Comparison of ENCODE assay signal across 19 cellular contexts in genomic region chr4:1852904-1853623, GRCh38. TPM values are rescaled to one million over a fixed set of nuclear protein-coding genes. Genes with fewer than 3 reads are reported as not detected.
DNase-seq lines count a peak whose midpoint lies in the region; ATAC-seq and TF ChIP-seq lines count a peak whose summit lies in the region.
"Had no signal": no experiment of that assay in that cellular context is flagged by ENCODE, and none has a peak within 500 bp of the region (broad histone marks: within the 10 kb centered on the region; RNA-seq: fewer than 3 reads in every experiment).

No MANE protein-coding gene starts in this region.

- intact Hi-C loops in lower leg skin (cut with DNase I; ENCODE audit: low total_unique reads) = no loop called here
- intact Hi-C loops in heart left ventricle (cut with DNase I) = loop anchor here in 1 of 10 donors (10.0 kb wide), 1 partner anchor 58 kb away; the partner anchor contains the start of gene FGFR3

- peaks cover 55% of the 10 kb centered on the region for H4K20me1 ChIP-seq in neural progenitor cell (ENCODE audit: low read depth)

- DNase-seq in T-helper 1 cell (no peak), LNCaP clone FGC (ENCODE audit: low read depth) (peak; percentile 69), neural progenitor cell (ENCODE audit: low spot score) (no peak), lower leg skin (ENCODE audit: low spot score in 2 of 2) (no peak), heart left ventricle (no peak)
- no peak for DNase-seq in central memory CD8-positive, alpha-beta T cell (ENCODE audit: low spot score in 2 of 2)
- DNase-seq: activated CD4-positive, alpha-beta T cell treated with anti-CD3 and anti-CD28 coated beads for 4 hours; activated naive CD4-positive, alpha-beta T cell; COR-L47; GF-D8; KG1; NCI-H1436 treated with DMSO at 0.1 percent for 48 hours; NCI-H524 treated with DMSO at 0.1 percent for 48 hours; stimulated activated CD4-positive, alpha-beta T cell treated with anti-CD3 and anti-CD28 coated beads, Interleukin-2, amount 100 ng/mL, for 48 hours had no signal

- peaks cover 33% of the 10 kb centered on the region for H3K4me1 Mint-ChIP-seq in T-helper 1 cell treated with Interleukin-12 subunit alpha and Interleukin-12 subunit beta and Interleukin-4 antibody, amounts not matched to agents 30 μg/mL and 1 μg/mL, for 36 hours (ENCODE audit: low read depth)
- H3K4me1 Mint-ChIP-seq in central memory CD8-positive, alpha-beta T cell = peaks cover 32% of the 10 kb centered on the region
- H3K4me1 Mint-ChIP-seq in neural progenitor cell = peaks cover 44% of the 10 kb centered on the region

- H2AFZ ChIP-seq in neural progenitor cell (replicated peaks) = no peak overlapping the region

- no peak for ATAC-seq in central memory CD8-positive, alpha-beta T cell (replicated peaks; ENCODE audit: extremely low read depth, poor library complexity, severe bottlenecking)
- ATAC-seq in GM18868 (IDR thresholded peaks at IDR 0.05; ENCODE audit: unreplicated experiment) (no peak), heart left ventricle (no peak)
- ATAC-seq: Panc1 had no signal

- H3K36me3 ChIP-seq in neural progenitor cell (no peaks in the 10 kb centered on the region), heart left ventricle (peaks cover 0 to 14% (median 3%) of the 10 kb centered on the region in 9 donors)
- H3K36me3 ChIP-seq: cardiac muscle cell had no signal

- H3K36me3 Mint-ChIP-seq in T-helper 1 cell treated with Interleukin-12 subunit alpha and Interleukin-12 subunit beta and Interleukin-4 antibody, amounts not matched to agents 30 μg/mL and 1 μg/mL, for 36 hours (ENCODE audit: low read depth) = peaks cover 2% of the 10 kb centered on the region
- peaks cover 2% of the 10 kb centered on the region for H3K36me3 Mint-ChIP-seq in central memory CD8-positive, alpha-beta T cell (ENCODE audit: insufficient read depth)
- peaks cover 9% of the 10 kb centered on the region for H3K36me3 Mint-ChIP-seq in neural progenitor cell

- no peak overlapping the region for H3K27ac Mint-ChIP-seq in T-helper 1 cell treated with Interleukin-12 subunit alpha and Interleukin-12 subunit beta and Interleukin-4 antibody, amounts not matched to agents 30 μg/mL and 1 μg/mL, for 36 hours
- H3K27ac Mint-ChIP-seq in central memory CD8-positive, alpha-beta T cell (ENCODE audit: low read depth) = peak overlapping the region; percentile 45
- peak overlapping the region; percentile 44 for H3K27ac Mint-ChIP-seq in neural progenitor cell

- H3K27ac ChIP-seq in neural progenitor cell (no peak overlapping the region), heart left ventricle (peak overlapping the region in 1 of 12 donors; percentile 55)
- H3K27ac ChIP-seq: 22Rv1, cardiac muscle cell had no signal

- H3K9me3 ChIP-seq in neural progenitor cell (ENCODE audit: low read depth) (no peaks in the 10 kb centered on the region), heart left ventricle (no peaks in the 10 kb centered on the region)

- H3K4me2 ChIP-seq in neural progenitor cell = no peak overlapping the region

- peak overlapping the region; percentile 36 for H3K4me3 Mint-ChIP-seq in T-helper 1 cell treated with Interleukin-12 subunit alpha and Interleukin-12 subunit beta and Interleukin-4 antibody, amounts not matched to agents 30 μg/mL and 1 μg/mL, for 36 hours
- H3K4me3 Mint-ChIP-seq in central memory CD8-positive, alpha-beta T cell = no peak overlapping the region
- peak overlapping the region; percentile 47 for H3K4me3 Mint-ChIP-seq in neural progenitor cell

- H3K4me1 ChIP-seq in neural progenitor cell (peaks cover 4% of the 10 kb centered on the region), heart left ventricle (peaks cover 0 to 57% (median 26%) of the 10 kb centered on the region in 12 donors)

- WGBS in lower leg skin, 2 donors = 67 to 81% methylated on average over 9 of the region's 9 CpGs
- WGBS in heart left ventricle, 4 donors = 82 to 91% (median 87%) methylated on average over 9 of the region's 9 CpGs

- H3K9ac ChIP-seq in neural progenitor cell = no peak overlapping the region

- H3K27me3 ChIP-seq in neural progenitor cell (peaks cover 18% of the 10 kb centered on the region), heart left ventricle (no peaks in the 10 kb centered on the region)
- H3K27me3 ChIP-seq: cardiac muscle cell had no signal

- peaks cover 6% of the 10 kb centered on the region for H3F3A ChIP-seq in neural progenitor cell (ENCODE audit: low read depth)

- TF ChIP-seq CTCF in LNCaP clone FGC (IDR thresholded peaks at IDR 0.05; ENCODE audit: control insufficient read depth, extremely low read depth, insufficient read depth) (no peak), neural progenitor cell (IDR thresholded peaks at IDR 0.05) (no peak), lower leg skin (IDR thresholded peaks at IDR 0.05) (no peak), heart left ventricle (IDR thresholded peaks at IDR 0.05) (no peak)

- H3K79me2 ChIP-seq in neural progenitor cell (ENCODE audit: low read depth) = peaks cover 45% of the 10 kb centered on the region

- no peaks in the 10 kb centered on the region for H3K27me3 Mint-ChIP-seq in T-helper 1 cell treated with Interleukin-12 subunit alpha and Interleukin-12 subunit beta and Interleukin-4 antibody, amounts not matched to agents 30 μg/mL and 1 μg/mL, for 36 hours (ENCODE audit: low read depth)
- no peaks in the 10 kb centered on the region for H3K27me3 Mint-ChIP-seq in central memory CD8-positive, alpha-beta T cell
- peaks cover 4% of the 10 kb centered on the region for H3K27me3 Mint-ChIP-seq in neural progenitor cell (ENCODE audit: insufficient read depth, low read depth)

- H3K4me3 ChIP-seq in LNCaP clone FGC (ENCODE audit: low read depth, low read length) (no peak overlapping the region), neural progenitor cell (no peak overlapping the region), lower leg skin (ENCODE audit: low read depth, poor library complexity, severe bottlenecking) (no peak overlapping the region), heart left ventricle (no peak overlapping the region)
- H3K4me3 ChIP-seq: cardiac muscle cell had no signal

- H3K9me3 Mint-ChIP-seq in T-helper 1 cell treated with Interleukin-12 subunit alpha and Interleukin-12 subunit beta and Interleukin-4 antibody, amounts not matched to agents 30 μg/mL and 1 μg/mL, for 36 hours = no peaks in the 10 kb centered on the region
- H3K9me3 Mint-ChIP-seq in central memory CD8-positive, alpha-beta T cell = no peaks in the 10 kb centered on the region
- H3K9me3 Mint-ChIP-seq in neural progenitor cell = no peaks in the 10 kb centered on the region

- TF ChIP-seq POLR2A in lower leg skin (IDR thresholded peaks at IDR 0.05) (no peak), heart left ventricle (IDR thresholded peaks at IDR 0.05) (no peak)

RNA-seq across cellular contexts. Expression of gene LETM1, which starts 2.9 kb away (rescaled TPM):
- total RNA-seq in neural progenitor cell (ENCODE audit: low replicate concordance) (16.9 and 34.8 TPM in 2 replicates), lower leg skin (10 to 100 TPM; 27.2 to 49.9 (median 39.0) TPM), heart left ventricle (10 to 100 TPM; 35.0 to 54.7 (median 43.4) TPM)
- polyA plus RNA-seq in heart left ventricle = 10 to 100 TPM; 22.1 to 47.4 TPM

RNA-seq across cellular contexts. Expression of gene NSD2, which starts 18.1 kb away (rescaled TPM):
- total RNA-seq in neural progenitor cell (ENCODE audit: low replicate concordance) (165 and 176 TPM in 2 replicates), lower leg skin (10 to 100 TPM; 17.3 to 23.6 (median 19.4) TPM), heart left ventricle (10 to 100 TPM; 27.4 to 63.3 (median 40.5) TPM)
- 10 to 100 TPM; 11.4 to 19.0 TPM for polyA plus RNA-seq in heart left ventricle

RNA-seq across cellular contexts. Expression of gene FGFR3, which starts 60.0 kb away (rescaled TPM):
- total RNA-seq in neural progenitor cell (ENCODE audit: low replicate concordance) (4.8 and 17.0 TPM in 2 replicates), lower leg skin (100 to 1,000 TPM; 438 to 805 (median 489) TPM), heart left ventricle (1 to 10 TPM; 1.2 to 4.6 (median 2.3) TPM)
- polyA plus RNA-seq in heart left ventricle = 1 to 10 TPM; 1.1 to 2.8 TPM

Comparison
In these comparisons a context has a peak if more than half of its experiments do, and no peak if none do; other contexts are left out.
1. RNA of gene FGFR3, which starts 60.0 kb away (total RNA-seq): 438 to 805 TPM in lower leg skin; 4.8 to 17.0 TPM in neural progenitor cell and 1.2 to 4.6 TPM in heart left ventricle; every median in the first group is over 10 times any median in the second.